In the genomic region with DNA sequence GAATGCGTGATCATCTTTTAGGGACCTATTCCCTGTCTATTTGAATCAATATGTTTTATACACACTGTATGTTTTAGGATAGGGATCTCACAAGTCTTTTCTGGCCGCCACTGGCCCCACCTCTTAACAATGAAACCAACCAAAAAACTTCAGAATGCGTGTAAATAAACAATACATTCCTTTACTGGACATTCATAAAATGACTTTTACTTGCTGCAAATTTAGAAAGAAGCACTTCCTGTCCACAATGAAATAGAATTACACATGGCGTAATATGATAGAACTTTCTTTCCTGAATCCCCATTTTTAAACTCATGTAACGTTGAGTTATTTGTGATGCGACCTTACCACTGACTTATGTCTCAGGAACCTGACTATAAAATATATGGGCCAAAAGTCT, we compare ENCODE assay signal across 30 cellular contexts.
"Had no signal": no experiment of that assay in that cellular context is flagged by ENCODE, and none has a peak within 500 bp of the region (broad histone marks: within the 10 kb centered on the region; RNA-seq: fewer than 3 reads in every experiment).

No MANE protein-coding gene starts in this region.

- H3K4me2 ChIP-seq: neural progenitor cell, smooth muscle cell had no signal

- H3K27me3 ChIP-seq: heart right ventricle, left lung, neural progenitor cell, sigmoid colon, upper lobe of left lung, vagina had no signal

- H3K9ac ChIP-seq: neural progenitor cell, parathyroid adenoma had no signal

- H3K27ac ChIP-seq: heart right ventricle, left lung, lower lobe of right lung, neural progenitor cell, parathyroid adenoma, psoas muscle, sigmoid colon, upper lobe of left lung, vagina had no signal

- DNase-seq: activated CD4-positive, alpha-beta memory T cell treated with anti-CD3 and anti-CD28 coated beads for 36 hours; activated CD4-positive, alpha-beta T cell treated with anti-CD3 and anti-CD28 coated beads, Interleukin-2, amount 10 ng/mL, durations not matched to agents 24 days and 14 days; activated CD4-positive, CD25-positive, alpha-beta regulatory T cell treated with anti-CD3 and anti-CD28 coated beads, Interleukin-2, amount 50 U/mL, for 72 hours; activated CD8-positive, alpha-beta memory T cell treated with anti-CD3 and anti-CD28 coated beads, Interleukin-2, amount 50 U/mL, for 4 hours; activated gamma-delta T cell; activated naive CD4-positive, alpha-beta T cell treated with anti-CD3 and anti-CD28 coated beads, Interleukin-2, amount 50 U/mL, for 16 hours; activated T-cell treated with anti-CD3 and anti-CD28 coated beads, Interleukin-2, amount 50 U/mL, for 24 hours; amygdala; effector memory CD4-positive, alpha-beta T cell; erythroblast; foreskin melanocyte; heart right ventricle; left lung; lower lobe of right lung; mesendoderm; natural killer cell; occipital lobe; psoas muscle; sigmoid colon; stimulated activated CD4-positive, alpha-beta T cell treated with anti-CD3 and anti-CD28 coated beads, Interleukin-1b, Interleukin-23, amount 100 ng/mL, for 48 hours; stimulated activated CD4-positive, alpha-beta T cell treated with anti-CD3 and anti-CD28 coated beads, Interleukin-4, amount 100 ng/mL, for 4 hours; stimulated activated CD8-positive, alpha-beta memory T cell treated with anti-CD3 and anti-CD28 coated beads, Interleukin-4, amount 100 ng/mL, for 48 hours; stimulated activated naive CD8-positive, alpha-beta T cell treated with anti-CD3 and anti-CD28 coated beads, Interleukin-15, amount 100 ng/mL, for 72 hours; substantia nigra; T-helper 2 cell; upper lobe of left lung had no signal

- H3K4me3 ChIP-seq: heart right ventricle, left lung, lower lobe of right lung, neural progenitor cell, psoas muscle, sigmoid colon, smooth muscle cell, upper lobe of left lung, vagina had no signal

- H3K36me3 ChIP-seq: heart right ventricle, left lung, lower lobe of right lung, neural progenitor cell, sigmoid colon, upper lobe of left lung, vagina had no signal

- H3K9me3 ChIP-seq: left lung, lower lobe of right lung, psoas muscle, sigmoid colon, upper lobe of left lung, vagina had no signal

- H2AFZ ChIP-seq: neural progenitor cell, parathyroid adenoma had no signal

- H3K4me1 ChIP-seq: heart right ventricle, left lung, lower lobe of right lung, parathyroid adenoma, psoas muscle, sigmoid colon, upper lobe of left lung, vagina had no signal

- H3K79me2 ChIP-seq: parathyroid adenoma had no signal
